16 cellular contexts compared by ENCODE assay signal in the genomic region with DNA sequence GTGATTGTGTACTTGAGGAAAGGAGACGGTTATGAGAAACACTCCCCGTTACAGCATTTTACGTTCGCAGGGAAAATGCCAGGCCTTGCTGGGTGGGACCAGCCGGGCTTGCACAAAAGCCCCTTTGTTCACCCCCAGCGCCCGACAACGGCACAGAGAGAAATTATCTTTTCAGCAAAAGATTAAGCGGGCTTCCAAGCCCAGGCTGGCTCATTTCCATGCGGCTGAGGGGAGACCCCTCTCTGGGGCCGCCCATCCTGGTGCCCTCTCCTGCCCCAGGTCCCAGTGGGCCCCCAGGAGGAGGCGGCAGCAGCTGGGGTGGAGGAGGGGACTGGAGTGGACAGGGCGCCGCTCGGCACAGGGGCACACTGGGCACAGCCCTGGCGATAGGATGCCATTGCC. TPM values are rescaled to one million over a fixed set of nuclear protein-coding genes. Genes with fewer than 3 reads are reported as not detected.
DNase-seq lines count a peak whose midpoint lies in the region; ATAC-seq and TF ChIP-seq lines count a peak whose summit lies in the region.
"Had no signal": no experiment of that assay in that cellular context is flagged by ENCODE, and none has a peak within 500 bp of the region (broad histone marks: within the 10 kb centered on the region; RNA-seq: fewer than 3 reads in every experiment).

No MANE protein-coding gene starts in this region.

- H3K27ac ChIP-seq in cingulate gyrus (ENCODE audit: low read depth, low read length): peak overlapping the region; percentile 91
- H3K27ac ChIP-seq in substantia nigra (ENCODE audit: low read depth, low read length, poor library complexity, severe bottlenecking): peak overlapping the region; percentile 90
- H3K27ac ChIP-seq: brain microvascular endothelial cell, VCaP had no signal

- no peak for TF ChIP-seq CTCF in mesothelial cell of epicardium (IDR thresholded peaks at IDR 0.05; ENCODE audit: unreplicated experiment)

- peaks cover 47% of the 10 kb centered on the region for H3K4me1 Mint-ChIP-seq in mesothelial cell of epicardium

- peak overlapping the region; percentile 77 for H3K27ac Mint-ChIP-seq in mesothelial cell of epicardium
- H3K27ac Mint-ChIP-seq: activated naive CD4-positive, alpha-beta T cell treated with anti-CD3 and anti-CD28 coated beads for 36 hours; T-helper 1 cell treated with Interleukin-12 subunit alpha and Interleukin-12 subunit beta and Interleukin-4 antibody, amounts not matched to agents 30 μg/mL and 1 μg/mL, for 36 hours had no signal

- peak; percentile 15 for DNase-seq in RPMI7951 (ENCODE audit: low read depth)
- DNase-seq in mesothelial cell of epicardium (ENCODE audit: low spot score in 2 of 2, unreplicated experiment in 2 of 2): no peak
- DNase-seq in substantia nigra (lab: John Stamatoyannopoulos, UW): peak in 42 of 49 donors; percentile 21 to 81 (median 58)
- DNase-seq in NCI-H1105 (lab: John Stamatoyannopoulos, UW): no peak
- DNase-seq in NCI-H82 treated with DMSO at 0.1 percent for 48 hours (lab: John Stamatoyannopoulos, UW; ENCODE audit: unreplicated experiment): no peak
- DNase-seq: activated CD4-positive, alpha-beta T cell treated with anti-CD3 and anti-CD28 coated beads, Interleukin-2, amount 50 U/mL, for 4 hours; activated naive CD4-positive, alpha-beta T cell treated with anti-CD3 and anti-CD28 coated beads for 36 hours; activated T-cell treated with anti-CD3 and anti-CD28 coated beads, Interleukin-2, amount 50 U/mL, for 1 hour; brain microvascular endothelial cell; DMS79; NCI-H1417 treated with DMSO at 0.1 percent for 48 hours; transverse colon had no signal

- no peak for ATAC-seq in HG03039 (IDR thresholded peaks at IDR 0.05; ENCODE audit: unreplicated experiment)

- H3K27me3 Mint-ChIP-seq in mesothelial cell of epicardium (ENCODE audit: low read depth): no peaks in the 10 kb centered on the region

- no peak overlapping the region for H3K4me3 Mint-ChIP-seq in mesothelial cell of epicardium
- H3K4me3 Mint-ChIP-seq: activated naive CD4-positive, alpha-beta T cell treated with anti-CD3 and anti-CD28 coated beads for 36 hours; T-helper 1 cell treated with Interleukin-12 subunit alpha and Interleukin-12 subunit beta and Interleukin-4 antibody, amounts not matched to agents 30 μg/mL and 1 μg/mL, for 36 hours had no signal

- H3K9me3 Mint-ChIP-seq in mesothelial cell of epicardium: no peaks in the 10 kb centered on the region
- H3K9me3 Mint-ChIP-seq: activated naive CD4-positive, alpha-beta T cell treated with anti-CD3 and anti-CD28 coated beads for 36 hours; T-helper 1 cell treated with Interleukin-12 subunit alpha and Interleukin-12 subunit beta and Interleukin-4 antibody, amounts not matched to agents 30 μg/mL and 1 μg/mL, for 36 hours had no signal

- no peaks in the 10 kb centered on the region for H3K36me3 Mint-ChIP-seq in mesothelial cell of epicardium

RNA-seq across cellular contexts. Expression of gene NOTCH1, which starts 50.8 kb away (rescaled TPM):
- total RNA-seq in RPMI7951 (2014; rRNA removed; shearing (Covaris generic)): 1.8 and 2.0 TPM in 2 replicates
- 104 to 107 TPM (median 104 TPM) in 3 replicates for total RNA-seq in mesothelial cell of epicardium

Comparison
In these comparisons a context has a peak if more than half of its experiments do, and no peak if none do; other contexts are left out.
1. DNase-seq: peak in RPMI7951 (single experiment) and substantia nigra (42 of 49); none in mesothelial cell of epicardium (0 of 2), NCI-H1105 (single experiment) and NCI-H82 treated with DMSO at 0.1 percent for 48 hours (single experiment).
2. RNA of gene NOTCH1, which starts 50.8 kb away (total RNA-seq): 104 to 107 TPM in mesothelial cell of epicardium; 1.8 to 2.0 TPM in RPMI7951; every median in the first group is over 10 times any median in the second.